ENCODE assay signal across 17 cellular contexts in genomic region chr7:116093516-116094301, GRCh38.
DNase-seq lines count a peak whose midpoint lies in the region; ATAC-seq and TF ChIP-seq lines count a peak whose summit lies in the region.
"Had no signal": no experiment of that assay in that cellular context is flagged by ENCODE, and none has a peak within 500 bp of the region (broad histone marks: within the 10 kb centered on the region; RNA-seq: fewer than 3 reads in every experiment).

No MANE protein-coding gene starts in this region.

- H3K79me2 ChIP-seq in MM.1S (ENCODE audit: low read length), result no peaks in the 10 kb centered on the region
- H3K79me2 ChIP-seq in osteoblast (ENCODE audit: insufficient read depth, low read length), result no peaks in the 10 kb centered on the region

- ATAC-seq in GM18511 (IDR thresholded peaks at IDR 0.05; ENCODE audit: unreplicated experiment), result no peak
- ATAC-seq in left lobe of liver, result no peak
- no peak for ATAC-seq in HG03460 (IDR thresholded peaks at IDR 0.05; ENCODE audit: unreplicated experiment)
- ATAC-seq: A549, GM23338 had no signal

- POLR2A ChIA-PET in HEK293 (lab: Yijun Ruan, JAX), result no interaction called here

- TF ChIP-seq CTCF in GM10266 (IDR thresholded peaks at IDR 0.05; ENCODE audit: control insufficient read depth, insufficient read depth, low read depth, missing control alignments), result no peak
- TF ChIP-seq CTCF in HEK293 (tag by site-specific recombination; IDR thresholded peaks at IDR 0.05), result no peak
- TF ChIP-seq CTCF in MM.1S (IDR thresholded peaks at IDR 0.05; ENCODE audit: low read length), result no peak
- no peak for TF ChIP-seq CTCF in osteoblast (IDR thresholded peaks at IDR 0.05; ENCODE audit: extremely low read depth, low read depth, low read length)

- H3K9ac ChIP-seq in MM.1S (ENCODE audit: low read length), result no peak overlapping the region
- H3K9ac ChIP-seq: BLaER1 had no signal

- H2AFZ ChIP-seq in MM.1S (ENCODE audit: low read length), result no peak overlapping the region
- peak overlapping the region; percentile 40 for H2AFZ ChIP-seq in osteoblast (ENCODE audit: low read length)
- H2AFZ ChIP-seq: GM23338 had no signal

- no peaks in the 10 kb centered on the region for H3K9me3 ChIP-seq in HEK293 (ENCODE audit: control insufficient read depth, insufficient read depth, low read depth, low read length)
- H3K9me3 ChIP-seq in MM.1S (replicated peaks; ENCODE audit: insufficient read depth, low read length), result no peaks in the 10 kb centered on the region
- no peaks in the 10 kb centered on the region for H3K9me3 ChIP-seq in osteoblast (ENCODE audit: low read depth, low read length)
- H3K9me3 ChIP-seq: A549, BLaER1 had no signal

- H3K27ac ChIP-seq in HEK293 (ENCODE audit: extremely low read depth, low read depth, low read length), result no peak overlapping the region
- no peak overlapping the region for H3K27ac ChIP-seq in MM.1S (ENCODE audit: low read length)
- H3K27ac ChIP-seq in osteoblast (ENCODE audit: low read depth, low read length), result no peak overlapping the region
- H3K27ac ChIP-seq: A549, BLaER1 had no signal

- H3K36me3 ChIP-seq in HEK293 (ENCODE audit: control insufficient read depth in 2 of 2, insufficient read depth in 1 of 2, low read length in 2 of 2) (no peaks in the 10 kb centered on the region), MM.1S (replicated peaks; ENCODE audit: insufficient read depth, low read length) (no peaks in the 10 kb centered on the region), osteoblast (ENCODE audit: insufficient read depth, low read length) (no peaks in the 10 kb centered on the region)
- H3K36me3 ChIP-seq: BLaER1 had no signal

- DNase-seq in GM10266 (ENCODE audit: extremely low spot score) (peak; percentile 4), MM.1S (peak; percentile 45), osteoblast (ENCODE audit: insufficient read length, low spot score, missing footprints) (no peak), left lobe of liver (ENCODE audit: low spot score) (no peak)
- DNase-seq: Calu3; CD4-positive, alpha-beta memory T cell; DMS79 treated with DMSO at 0.1 percent for 48 hours; GF-D8; HCEC 1CT; HFFc6; KG1 had no signal

- H3K4me3 ChIP-seq in HEK293 (ENCODE audit: low read depth, low read length) (no peak overlapping the region), MM.1S (ENCODE audit: low read length) (no peak overlapping the region), osteoblast (ENCODE audit: insufficient read depth, low read length) (no peak overlapping the region)
- H3K4me3 ChIP-seq: A549, BLaER1, GM23338 had no signal

- H3K4me2 ChIP-seq in MM.1S (ENCODE audit: low read depth, low read length) (peak overlapping the region; percentile 40; the same call in 1 of the 2 replicates), osteoblast (ENCODE audit: insufficient read depth, low read length) (no peak overlapping the region)
- H3K4me2 ChIP-seq: A549, BLaER1, GM23338 had no signal

- peaks cover 5% of the 10 kb centered on the region; the same call in 1 of the 2 replicates for H3F3A ChIP-seq in MM.1S (ENCODE audit: insufficient read depth, low read length)

- CTCF ChIA-PET in HEK293 (lab: Yijun Ruan, JAX), result interaction anchor here (0.6 kb wide), 1 partner anchor 648 kb away, joined by 3 read pairs; no protein-coding TSS in a partner anchor

- H4K20me1 ChIP-seq in MM.1S (ENCODE audit: insufficient read depth, low read length) (no peaks in the 10 kb centered on the region), osteoblast (ENCODE audit: insufficient read depth, low read length) (no peaks in the 10 kb centered on the region)
- H4K20me1 ChIP-seq: BLaER1 had no signal

- H3K27me3 ChIP-seq in MM.1S (replicated peaks; ENCODE audit: insufficient read depth, low read length) (peaks cover 24% of the 10 kb centered on the region), osteoblast (ENCODE audit: insufficient read depth, low read length) (no peaks in the 10 kb centered on the region)
- H3K27me3 ChIP-seq: BLaER1 had no signal

- no peaks in the 10 kb centered on the region for H3K4me1 ChIP-seq in HEK293 (ENCODE audit: control insufficient read depth, insufficient read depth, low read length)
- peaks cover 10% of the 10 kb centered on the region for H3K4me1 ChIP-seq in MM.1S (ENCODE audit: low read length)
- no peaks in the 10 kb centered on the region for H3K4me1 ChIP-seq in osteoblast (ENCODE audit: insufficient read depth, low read length)
- H3K4me1 ChIP-seq: BLaER1 had no signal

- no peaks in the 10 kb centered on the region for H3K9me2 ChIP-seq in MM.1S (replicated peaks; ENCODE audit: insufficient read depth, low read length)

TF ChIP-seq in HEK293, 187 proteins besides CTCF, POLR2A, EP300 and RAD21:
- TF ChIP-seq ATF2 (tag by site-specific recombination; IDR thresholded peaks at IDR 0.05; ENCODE audit: low read depth) (peak; percentile 73; the same call in 1 of the 2 replicates), ZBTB21 (tag by site-specific recombination; IDR thresholded peaks at IDR 0.05) (no peak)

Comparison
In these comparisons a context has a peak if more than half of its experiments do, and no peak if none do; other contexts are left out.
1. DNase-seq: peak in GM10266 (single experiment) and MM.1S (single experiment); none in osteoblast (single experiment) and left lobe of liver (single experiment).